10 cellular contexts compared by ENCODE assay signal in genomic region chr3:127406309-127407025, GRCh38.
A peak's percentile ranks its signal among the peaks of the same experiment; 100 is the strongest.
DNase-seq lines count a peak whose midpoint lies in the region; ATAC-seq and TF ChIP-seq lines count a peak whose summit lies in the region.
"Had no signal": no experiment of that assay in that cellular context is flagged by ENCODE, and none has a peak within 500 bp of the region (broad histone marks: within the 10 kb centered on the region; RNA-seq: fewer than 3 reads in every experiment).

No MANE protein-coding gene starts in this region.

- no peak overlapping the region for H3K4me3 Mint-ChIP-seq in activated CD8-positive, alpha-beta T cell treated with anti-CD3 and anti-CD28 coated beads for 36 hours
- no peak overlapping the region for H3K4me3 Mint-ChIP-seq in activated CD8-positive, alpha-beta T cell treated with anti-CD3 and anti-CD28 coated beads, Interleukin-2, amount 10 ng/mL, durations not matched to agents 7 days and 5 days
- H3K4me3 Mint-ChIP-seq: nephron had no signal

- DNase-seq in activated CD8-positive, alpha-beta T cell treated with anti-CD3 and anti-CD28 coated beads for 36 hours: peak; percentile 36
- DNase-seq in activated CD8-positive, alpha-beta T cell treated with anti-CD3 and anti-CD28 coated beads, Interleukin-2, amount 10 ng/mL, durations not matched to agents 7 days and 5 days: no peak
- DNase-seq in LHCN-M2 (ENCODE audit: low read depth) (peak; percentile 7), dermis blood vessel endothelial cell (peak; percentile 26), testis (no peak), NCI-H748 (lab: John Stamatoyannopoulos, UW; ENCODE audit: unreplicated experiment) (no peak)
- DNase-seq in stimulated activated CD4-positive, alpha-beta T cell treated with anti-CD3 and anti-CD28 coated beads, Interleukin-4, amount 100 ng/mL, for 24 hours: peak; percentile 7

- TF ChIP-seq CTCF in activated CD8-positive, alpha-beta T cell treated with anti-CD3 and anti-CD28 coated beads for 36 hours (IDR thresholded peaks at IDR 0.05): no peak
- TF ChIP-seq CTCF in testis (IDR thresholded peaks at IDR 0.05): no peak

- H3K9me3 Mint-ChIP-seq in activated CD8-positive, alpha-beta T cell treated with anti-CD3 and anti-CD28 coated beads for 36 hours: no peaks in the 10 kb centered on the region
- no peaks in the 10 kb centered on the region for H3K9me3 Mint-ChIP-seq in activated CD8-positive, alpha-beta T cell treated with anti-CD3 and anti-CD28 coated beads, Interleukin-2, amount 10 ng/mL, durations not matched to agents 7 days and 5 days (ENCODE audit: insufficient read depth)
- H3K9me3 Mint-ChIP-seq: nephron had no signal

- no peaks in the 10 kb centered on the region for H3K4me1 ChIP-seq in testis

- intact Hi-C loops in activated CD8-positive, alpha-beta T cell treated with anti-CD3 and anti-CD28 coated beads for 36 hours (cut with micrococcal nuclease): no loop called here
- intact Hi-C loops in testis (cut with DNase I; ENCODE audit: low total_unique reads): no loop called here

- POLR2A ChIA-PET in activated CD8-positive, alpha-beta T cell treated with anti-CD3 and anti-CD28 coated beads for 36 hours (lab: Charles Lee): interaction anchor here (0.6 kb wide), 1 partner anchor 169 kb away, joined by 3 read pairs; no protein-coding TSS in a partner anchor
- POLR2A ChIA-PET in activated CD8-positive, alpha-beta T cell treated with anti-CD3 and anti-CD28 coated beads, Interleukin-2, amount 10 ng/mL, durations not matched to agents 7 days and 5 days (lab: Charles Lee): no interaction called here

- H3K27ac ChIP-seq in testis: no peak overlapping the region
- H3K27ac ChIP-seq: tibial artery had no signal

- no peak overlapping the region for H3K27ac Mint-ChIP-seq in activated CD8-positive, alpha-beta T cell treated with anti-CD3 and anti-CD28 coated beads for 36 hours
- no peak overlapping the region for H3K27ac Mint-ChIP-seq in activated CD8-positive, alpha-beta T cell treated with anti-CD3 and anti-CD28 coated beads, Interleukin-2, amount 10 ng/mL, durations not matched to agents 7 days and 5 days
- H3K27ac Mint-ChIP-seq: nephron had no signal

- no peak overlapping the region for H3K4me3 ChIP-seq in testis
- H3K4me3 ChIP-seq: tibial artery had no signal

- CTCF ChIA-PET in activated CD8-positive, alpha-beta T cell treated with anti-CD3 and anti-CD28 coated beads for 36 hours (lab: Charles Lee): interaction anchor here (1.1 to 1.2 kb wide), 3 partner anchors 11 to 139 kb away, joined by 3 to 5 read pairs (median 5); no protein-coding TSS in a partner anchor
- CTCF ChIA-PET in activated CD8-positive, alpha-beta T cell treated with anti-CD3 and anti-CD28 coated beads, Interleukin-2, amount 10 ng/mL, durations not matched to agents 7 days and 5 days (lab: Charles Lee): no interaction called here

- no peaks in the 10 kb centered on the region for H3K27me3 ChIP-seq in testis

- no peak for TF ChIP-seq POLR2A in testis (IDR thresholded peaks at IDR 0.05)

- no peaks in the 10 kb centered on the region for H3K4me1 Mint-ChIP-seq in activated CD8-positive, alpha-beta T cell treated with anti-CD3 and anti-CD28 coated beads for 36 hours (ENCODE audit: low read depth)
- no peaks in the 10 kb centered on the region for H3K4me1 Mint-ChIP-seq in activated CD8-positive, alpha-beta T cell treated with anti-CD3 and anti-CD28 coated beads, Interleukin-2, amount 10 ng/mL, durations not matched to agents 7 days and 5 days (ENCODE audit: low read depth)

- H3K36me3 Mint-ChIP-seq in activated CD8-positive, alpha-beta T cell treated with anti-CD3 and anti-CD28 coated beads for 36 hours (ENCODE audit: low read depth): no peaks in the 10 kb centered on the region
- no peaks in the 10 kb centered on the region for H3K36me3 Mint-ChIP-seq in activated CD8-positive, alpha-beta T cell treated with anti-CD3 and anti-CD28 coated beads, Interleukin-2, amount 10 ng/mL, durations not matched to agents 7 days and 5 days (ENCODE audit: low read depth)

- 89% methylated on average over 13 to 14 of the region's 14 CpGs for WGBS in testis, 2 donors

- H3K9me3 ChIP-seq in testis: no peaks in the 10 kb centered on the region
- H3K9me3 ChIP-seq: tibial artery had no signal

- H3K27me3 Mint-ChIP-seq in activated CD8-positive, alpha-beta T cell treated with anti-CD3 and anti-CD28 coated beads for 36 hours: peaks cover 2% of the 10 kb centered on the region
- no peaks in the 10 kb centered on the region for H3K27me3 Mint-ChIP-seq in activated CD8-positive, alpha-beta T cell treated with anti-CD3 and anti-CD28 coated beads, Interleukin-2, amount 10 ng/mL, durations not matched to agents 7 days and 5 days (ENCODE audit: low read depth)

- ATAC-seq in activated CD8-positive, alpha-beta T cell treated with anti-CD3 and anti-CD28 coated beads for 36 hours: no peak
- ATAC-seq in activated CD8-positive, alpha-beta T cell treated with anti-CD3 and anti-CD28 coated beads, Interleukin-2, amount 10 ng/mL, durations not matched to agents 7 days and 5 days: no peak
- ATAC-seq in GM21367 (IDR thresholded peaks at IDR 0.05; ENCODE audit: unreplicated experiment): no peak

- H3K36me3 ChIP-seq in testis (ENCODE audit: low read depth, missing control alignments): no peaks in the 10 kb centered on the region
- H3K36me3 ChIP-seq: tibial artery had no signal

Comparison
In these comparisons a context has a peak if more than half of its experiments do, and no peak if none do; other contexts are left out.
1. DNase-seq: peak in activated CD8-positive, alpha-beta T cell treated with anti-CD3 and anti-CD28 coated beads for 36 hours (single experiment), LHCN-M2 (single experiment), dermis blood vessel endothelial cell (single experiment) and stimulated activated CD4-positive, alpha-beta T cell treated with anti-CD3 and anti-CD28 coated beads, Interleukin-4, amount 100 ng/mL, for 24 hours (single experiment); none in activated CD8-positive, alpha-beta T cell treated with anti-CD3 and anti-CD28 coated beads, Interleukin-2, amount 10 ng/mL, durations not matched to agents 7 days and 5 days (single experiment), testis (single experiment) and NCI-H748 (single experiment).